ENCODE assay signal across 1 cellular context in the genomic region with DNA sequence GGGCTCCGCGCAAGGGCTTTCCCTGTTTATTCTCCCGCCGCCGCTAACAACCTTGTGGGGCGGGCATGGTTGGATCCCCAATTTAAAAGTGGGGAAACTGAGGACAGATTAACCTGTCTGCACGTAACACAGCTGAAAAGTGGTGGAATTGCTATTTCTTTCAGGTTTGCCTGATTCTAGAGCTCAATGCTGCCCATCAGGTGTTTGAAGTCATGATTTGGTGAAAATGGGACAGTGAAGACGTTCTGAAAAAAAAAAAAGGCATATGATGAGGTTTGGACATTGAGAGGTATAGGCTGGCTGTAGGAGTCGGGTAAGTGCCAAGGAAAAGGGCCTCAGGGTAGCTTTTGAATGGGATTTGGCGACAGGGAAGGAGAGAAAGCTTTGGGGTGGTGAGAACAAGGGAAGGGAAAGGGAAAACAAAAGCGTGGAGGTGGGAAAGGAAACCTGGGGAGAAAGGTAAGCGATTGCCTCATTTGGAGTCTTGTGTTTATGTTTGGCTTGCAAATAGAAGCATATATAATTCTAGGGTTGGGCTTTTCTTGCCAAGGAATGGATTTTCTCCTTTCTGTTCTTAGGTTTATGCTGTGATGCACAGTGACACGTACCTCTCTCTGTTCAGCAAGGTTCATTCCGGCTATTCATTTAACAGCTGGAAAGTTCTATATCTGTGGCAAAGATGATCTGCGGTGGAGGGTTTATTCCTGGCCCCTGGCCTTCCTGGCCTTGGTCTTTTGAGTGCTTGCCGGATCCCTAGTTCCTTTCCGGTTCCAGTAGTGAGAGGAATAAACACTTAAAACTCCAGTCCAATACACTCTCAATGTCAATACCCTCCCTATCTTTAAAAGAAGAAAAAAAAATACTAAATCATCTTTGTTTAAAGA.
TF ChIP-seq lines count a peak whose summit lies in the region.

No MANE protein-coding gene starts in this region.

TF ChIP-seq in K562, 482 proteins besides CTCF, POLR2A, EP300 and RAD21 (continued from another document and continues in another):
- TF ChIP-seq, protein P1, sequence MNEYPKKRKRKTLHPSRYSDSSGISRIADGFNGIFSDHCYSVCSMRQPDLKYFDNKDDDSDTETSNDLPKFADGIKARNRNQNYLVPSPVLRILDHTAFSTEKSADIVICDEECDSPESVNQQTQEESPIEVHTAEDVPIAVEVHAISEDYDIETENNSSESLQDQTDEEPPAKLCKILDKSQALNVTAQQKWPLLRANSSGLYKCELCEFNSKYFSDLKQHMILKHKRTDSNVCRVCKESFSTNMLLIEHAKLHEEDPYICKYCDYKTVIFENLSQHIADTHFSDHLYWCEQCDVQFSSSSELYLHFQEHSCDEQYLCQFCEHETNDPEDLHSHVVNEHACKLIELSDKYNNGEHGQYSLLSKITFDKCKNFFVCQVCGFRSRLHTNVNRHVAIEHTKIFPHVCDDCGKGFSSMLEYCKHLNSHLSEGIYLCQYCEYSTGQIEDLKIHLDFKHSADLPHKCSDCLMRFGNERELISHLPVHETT (CRISPR knock-in tag; conservative IDR thresholded peaks at IDR 0.05 in 1 of 2, IDR thresholded peaks at IDR 0.05 in 1 of 2): 0 out of 4 replicates have a peak, but pooled peaks of 1 of the 2 experiments have one; percentile 9
- TF ChIP-seq, protein P2, sequence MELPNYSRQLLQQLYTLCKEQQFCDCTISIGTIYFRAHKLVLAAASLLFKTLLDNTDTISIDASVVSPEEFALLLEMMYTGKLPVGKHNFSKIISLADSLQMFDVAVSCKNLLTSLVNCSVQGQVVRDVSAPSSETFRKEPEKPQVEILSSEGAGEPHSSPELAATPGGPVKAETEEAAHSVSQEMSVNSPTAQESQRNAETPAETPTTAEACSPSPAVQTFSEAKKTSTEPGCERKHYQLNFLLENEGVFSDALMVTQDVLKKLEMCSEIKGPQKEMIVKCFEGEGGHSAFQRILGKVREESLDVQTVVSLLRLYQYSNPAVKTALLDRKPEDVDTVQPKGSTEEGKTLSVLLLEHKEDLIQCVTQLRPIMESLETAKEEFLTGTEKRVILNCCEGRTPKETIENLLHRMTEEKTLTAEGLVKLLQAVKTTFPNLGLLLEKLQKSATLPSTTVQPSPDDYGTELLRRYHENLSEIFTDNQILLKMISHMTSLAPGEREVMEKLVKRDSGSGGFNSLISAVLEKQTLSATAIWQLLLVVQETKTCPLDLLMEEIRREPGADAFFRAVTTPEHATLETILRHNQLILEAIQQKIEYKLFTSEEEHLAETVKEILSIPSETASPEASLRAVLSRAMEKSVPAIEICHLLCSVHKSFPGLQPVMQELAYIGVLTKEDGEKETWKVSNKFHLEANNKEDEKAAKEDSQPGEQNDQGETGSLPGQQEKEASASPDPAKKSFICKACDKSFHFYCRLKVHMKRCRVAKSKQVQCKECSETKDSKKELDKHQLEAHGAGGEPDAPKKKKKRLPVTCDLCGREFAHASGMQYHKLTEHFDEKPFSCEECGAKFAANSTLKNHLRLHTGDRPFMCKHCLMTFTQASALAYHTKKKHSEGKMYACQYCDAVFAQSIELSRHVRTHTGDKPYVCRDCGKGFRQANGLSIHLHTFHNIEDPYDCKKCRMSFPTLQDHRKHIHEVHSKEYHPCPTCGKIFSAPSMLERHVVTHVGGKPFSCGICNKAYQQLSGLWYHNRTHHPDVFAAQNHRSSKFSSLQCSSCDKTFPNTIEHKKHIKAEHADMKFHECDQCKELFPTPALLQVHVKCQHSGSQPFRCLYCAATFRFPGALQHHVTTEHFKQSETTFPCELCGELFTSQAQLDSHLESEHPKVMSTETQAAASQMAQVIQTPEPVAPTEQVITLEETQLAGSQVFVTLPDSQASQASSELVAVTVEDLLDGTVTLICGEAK (IDR thresholded peaks at IDR 0.05): peak; percentile 56; the same call in 1 of the 2 replicates
- TF ChIP-seq, protein P2 (CRISPR knock-in tag; IDR thresholded peaks at IDR 0.05): no peak
- TF ChIP-seq ZFP36 (IDR thresholded peaks at IDR 0.05; ENCODE audit: low read depth, low read length, partially characterized antibody) (peak; percentile 24), ETV1 (tag; conservative IDR thresholded peaks at IDR 0.05; ENCODE audit: low read depth) (no peak), SMARCA4 (IDR thresholded peaks at IDR 0.05) (peak; percentile 7; the same call in 1 of the 2 replicates), LCOR (CRISPR knock-in tag; IDR thresholded peaks at IDR 0.05) (0 out of 2 replicates have a peak, but pooled peaks have one; percentile 18), BRD4 (IDR thresholded peaks at IDR 0.05) (0 out of 2 replicates have a peak, but pooled peaks have one; percentile 22), ZNF695 (CRISPR knock-in tag; IDR thresholded peaks at IDR 0.05) (no peak), KLF6 (CRISPR knock-in tag; IDR thresholded peaks at IDR 0.05; ENCODE audit: borderline replicate concordance) (no peak), SP1 (CRISPR knock-in tag; IDR thresholded peaks at IDR 0.05) (peak; percentile 10; the same call in 1 of the 2 replicates), DMBX1 (CRISPR knock-in tag; IDR thresholded peaks at IDR 0.05; ENCODE audit: borderline replicate concordance) (no peak), FOXA3 (CRISPR knock-in tag; conservative IDR thresholded peaks at IDR 0.05 in 1 of 2, IDR thresholded peaks at IDR 0.05 in 1 of 2) (peak in 1 of 2 experiments; percentile 34; a peak in 1 of 4 replicates), ARID2 (IDR thresholded peaks at IDR 0.05) (0 out of 2 replicates have a peak, but pooled peaks have one; percentile 29), HEY1 (CRISPR knock-in tag; IDR thresholded peaks at IDR 0.05; ENCODE audit: borderline replicate concordance) (no peak), SP2 (IDR thresholded peaks at IDR 0.05; ENCODE audit: extremely low read depth, low read depth, low read length, poor library complexity, severe bottlenecking) (no peak), BRF1 (IDR thresholded peaks at IDR 0.05; ENCODE audit: borderline replicate concordance, extremely low read depth, insufficient read length) (no peak)
- TF ChIP-seq, protein P3, sequence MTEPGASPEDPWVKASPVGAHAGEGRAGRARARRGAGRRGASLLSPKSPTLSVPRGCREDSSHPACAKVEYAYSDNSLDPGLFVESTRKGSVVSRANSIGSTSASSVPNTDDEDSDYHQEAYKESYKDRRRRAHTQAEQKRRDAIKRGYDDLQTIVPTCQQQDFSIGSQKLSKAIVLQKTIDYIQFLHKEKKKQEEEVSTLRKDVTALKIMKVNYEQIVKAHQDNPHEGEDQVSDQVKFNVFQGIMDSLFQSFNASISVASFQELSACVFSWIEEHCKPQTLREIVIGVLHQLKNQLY (CRISPR knock-in tag; conservative IDR thresholded peaks at IDR 0.05): 0 out of 4 replicates have a peak, but pooled peaks of 1 of the 2 experiments have one; percentile 25
- TF ChIP-seq, protein P4, sequence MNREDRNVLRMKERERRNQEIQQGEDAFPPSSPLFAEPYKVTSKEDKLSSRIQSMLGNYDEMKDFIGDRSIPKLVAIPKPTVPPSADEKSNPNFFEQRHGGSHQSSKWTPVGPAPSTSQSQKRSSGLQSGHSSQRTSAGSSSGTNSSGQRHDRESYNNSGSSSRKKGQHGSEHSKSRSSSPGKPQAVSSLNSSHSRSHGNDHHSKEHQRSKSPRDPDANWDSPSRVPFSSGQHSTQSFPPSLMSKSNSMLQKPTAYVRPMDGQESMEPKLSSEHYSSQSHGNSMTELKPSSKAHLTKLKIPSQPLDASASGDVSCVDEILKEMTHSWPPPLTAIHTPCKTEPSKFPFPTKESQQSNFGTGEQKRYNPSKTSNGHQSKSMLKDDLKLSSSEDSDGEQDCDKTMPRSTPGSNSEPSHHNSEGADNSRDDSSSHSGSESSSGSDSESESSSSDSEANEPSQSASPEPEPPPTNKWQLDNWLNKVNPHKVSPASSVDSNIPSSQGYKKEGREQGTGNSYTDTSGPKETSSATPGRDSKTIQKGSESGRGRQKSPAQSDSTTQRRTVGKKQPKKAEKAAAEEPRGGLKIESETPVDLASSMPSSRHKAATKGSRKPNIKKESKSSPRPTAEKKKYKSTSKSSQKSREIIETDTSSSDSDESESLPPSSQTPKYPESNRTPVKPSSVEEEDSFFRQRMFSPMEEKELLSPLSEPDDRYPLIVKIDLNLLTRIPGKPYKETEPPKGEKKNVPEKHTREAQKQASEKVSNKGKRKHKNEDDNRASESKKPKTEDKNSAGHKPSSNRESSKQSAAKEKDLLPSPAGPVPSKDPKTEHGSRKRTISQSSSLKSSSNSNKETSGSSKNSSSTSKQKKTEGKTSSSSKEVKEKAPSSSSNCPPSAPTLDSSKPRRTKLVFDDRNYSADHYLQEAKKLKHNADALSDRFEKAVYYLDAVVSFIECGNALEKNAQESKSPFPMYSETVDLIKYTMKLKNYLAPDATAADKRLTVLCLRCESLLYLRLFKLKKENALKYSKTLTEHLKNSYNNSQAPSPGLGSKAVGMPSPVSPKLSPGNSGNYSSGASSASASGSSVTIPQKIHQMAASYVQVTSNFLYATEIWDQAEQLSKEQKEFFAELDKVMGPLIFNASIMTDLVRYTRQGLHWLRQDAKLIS (CRISPR knock-in tag; IDR thresholded peaks at IDR 0.05): 0 out of 2 replicates have a peak, but pooled peaks have one; percentile 30
- TF ChIP-seq, protein P5, sequence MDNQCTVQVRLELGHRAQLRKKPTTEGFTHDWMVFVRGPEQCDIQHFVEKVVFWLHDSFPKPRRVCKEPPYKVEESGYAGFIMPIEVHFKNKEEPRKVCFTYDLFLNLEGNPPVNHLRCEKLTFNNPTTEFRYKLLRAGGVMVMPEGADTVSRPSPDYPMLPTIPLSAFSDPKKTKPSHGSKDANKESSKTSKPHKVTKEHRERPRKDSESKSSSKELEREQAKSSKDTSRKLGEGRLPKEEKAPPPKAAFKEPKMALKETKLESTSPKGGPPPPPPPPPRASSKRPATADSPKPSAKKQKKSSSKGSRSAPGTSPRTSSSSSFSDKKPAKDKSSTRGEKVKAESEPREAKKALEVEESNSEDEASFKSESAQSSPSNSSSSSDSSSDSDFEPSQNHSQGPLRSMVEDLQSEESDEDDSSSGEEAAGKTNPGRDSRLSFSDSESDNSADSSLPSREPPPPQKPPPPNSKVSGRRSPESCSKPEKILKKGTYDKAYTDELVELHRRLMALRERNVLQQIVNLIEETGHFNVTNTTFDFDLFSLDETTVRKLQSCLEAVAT (IDR thresholded peaks at IDR 0.05): peak; percentile 8 to 28; a peak in 2 of 4 replicates
- TF ChIP-seq, protein P6, sequence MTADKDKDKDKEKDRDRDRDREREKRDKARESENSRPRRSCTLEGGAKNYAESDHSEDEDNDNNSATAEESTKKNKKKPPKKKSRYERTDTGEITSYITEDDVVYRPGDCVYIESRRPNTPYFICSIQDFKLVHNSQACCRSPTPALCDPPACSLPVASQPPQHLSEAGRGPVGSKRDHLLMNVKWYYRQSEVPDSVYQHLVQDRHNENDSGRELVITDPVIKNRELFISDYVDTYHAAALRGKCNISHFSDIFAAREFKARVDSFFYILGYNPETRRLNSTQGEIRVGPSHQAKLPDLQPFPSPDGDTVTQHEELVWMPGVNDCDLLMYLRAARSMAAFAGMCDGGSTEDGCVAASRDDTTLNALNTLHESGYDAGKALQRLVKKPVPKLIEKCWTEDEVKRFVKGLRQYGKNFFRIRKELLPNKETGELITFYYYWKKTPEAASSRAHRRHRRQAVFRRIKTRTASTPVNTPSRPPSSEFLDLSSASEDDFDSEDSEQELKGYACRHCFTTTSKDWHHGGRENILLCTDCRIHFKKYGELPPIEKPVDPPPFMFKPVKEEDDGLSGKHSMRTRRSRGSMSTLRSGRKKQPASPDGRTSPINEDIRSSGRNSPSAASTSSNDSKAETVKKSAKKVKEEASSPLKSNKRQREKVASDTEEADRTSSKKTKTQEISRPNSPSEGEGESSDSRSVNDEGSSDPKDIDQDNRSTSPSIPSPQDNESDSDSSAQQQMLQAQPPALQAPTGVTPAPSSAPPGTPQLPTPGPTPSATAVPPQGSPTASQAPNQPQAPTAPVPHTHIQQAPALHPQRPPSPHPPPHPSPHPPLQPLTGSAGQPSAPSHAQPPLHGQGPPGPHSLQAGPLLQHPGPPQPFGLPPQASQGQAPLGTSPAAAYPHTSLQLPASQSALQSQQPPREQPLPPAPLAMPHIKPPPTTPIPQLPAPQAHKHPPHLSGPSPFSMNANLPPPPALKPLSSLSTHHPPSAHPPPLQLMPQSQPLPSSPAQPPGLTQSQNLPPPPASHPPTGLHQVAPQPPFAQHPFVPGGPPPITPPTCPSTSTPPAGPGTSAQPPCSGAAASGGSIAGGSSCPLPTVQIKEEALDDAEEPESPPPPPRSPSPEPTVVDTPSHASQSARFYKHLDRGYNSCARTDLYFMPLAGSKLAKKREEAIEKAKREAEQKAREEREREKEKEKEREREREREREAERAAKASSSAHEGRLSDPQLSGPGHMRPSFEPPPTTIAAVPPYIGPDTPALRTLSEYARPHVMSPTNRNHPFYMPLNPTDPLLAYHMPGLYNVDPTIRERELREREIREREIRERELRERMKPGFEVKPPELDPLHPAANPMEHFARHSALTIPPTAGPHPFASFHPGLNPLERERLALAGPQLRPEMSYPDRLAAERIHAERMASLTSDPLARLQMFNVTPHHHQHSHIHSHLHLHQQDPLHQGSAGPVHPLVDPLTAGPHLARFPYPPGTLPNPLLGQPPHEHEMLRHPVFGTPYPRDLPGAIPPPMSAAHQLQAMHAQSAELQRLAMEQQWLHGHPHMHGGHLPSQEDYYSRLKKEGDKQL (CRISPR knock-in tag; IDR thresholded peaks at IDR 0.05; ENCODE audit: borderline replicate concordance): 0 out of 2 replicates have a peak, but pooled peaks have one; percentile 1
